In genomic region chr14:31449971-31450610, GRCh38 we compare ENCODE assay signal across 8 cellular contexts. TPM values are rescaled to one million over a fixed set of nuclear protein-coding genes. Genes with fewer than 3 reads are reported as not detected.
DNase-seq lines count a peak whose midpoint lies in the region; TF ChIP-seq lines count a peak whose summit lies in the region.

No MANE protein-coding gene starts in this region.

- H3K79me2 ChIP-seq in SK-N-SH (ENCODE audit: insufficient read depth), result peaks cover 13% of the 10 kb centered on the region

- 0 out of 4 replicates have a peak, but pooled peaks of 1 of the 2 experiments have one; percentile 8 for TF ChIP-seq EP300 in SK-N-SH (IDR thresholded peaks at IDR 0.05; ENCODE audit: borderline replicate concordance in 1 of 2, low read depth in 1 of 2, low read length in 1 of 2)

- in situ Hi-C loops in KBM-7 (cut with MboI; ENCODE audit: low pct_unique_long_range_greater_than_20kb, low sequenced_read_pairs), result no loop called here

- no peaks in the 10 kb centered on the region for H3K9me3 ChIP-seq in SK-N-SH

- H3K27me3 ChIP-seq in SK-N-SH (ENCODE audit: insufficient read depth), result no peaks in the 10 kb centered on the region

- no peak overlapping the region for H2AFZ ChIP-seq in SK-N-SH (ENCODE audit: low read depth)

- H3K4me2 ChIP-seq in SK-N-SH, result no peak overlapping the region

- WGBS in SK-N-SH (ENCODE audit: low lambda C conversion rate), result 15% methylated on average over 2 of the region's 2 CpGs

- POLR2A ChIA-PET in SK-N-SH (lab: Yijun Ruan, JAX), result no interaction called here

- H3K4me3 ChIP-seq in GM12864 (ENCODE audit: low read depth, low read length) (no peak overlapping the region), SK-N-SH (ENCODE audit: low read depth in 2 of 2, low read length in 1 of 2) (no peak overlapping the region), foreskin fibroblast (ENCODE audit: low read depth in 1 of 2, low read length in 2 of 2) (no peak overlapping the region), retinal pigment epithelial cell (ENCODE audit: low read length) (no peak overlapping the region)

- no peaks in the 10 kb centered on the region for H3K9me2 ChIP-seq in SK-N-SH

- peaks cover 38 to 42% of the 10 kb centered on the region in 2 experiments for H3K36me3 ChIP-seq in SK-N-SH (replicated peaks in 1 of 2; ENCODE audit: control insufficient read depth in 1 of 2, insufficient read depth in 2 of 2, low read length in 1 of 2)

- H4K20me1 ChIP-seq in SK-N-SH (ENCODE audit: insufficient read depth), result no peaks in the 10 kb centered on the region

- no peak overlapping the region for H3K9ac ChIP-seq in SK-N-SH

- H3K4me1 ChIP-seq in SK-N-SH (ENCODE audit: control insufficient read depth in 1 of 2, insufficient read depth in 2 of 2, low read depth in 1 of 2, low read length in 1 of 2), result peaks cover 6 to 9% of the 10 kb centered on the region in 2 experiments; a peak in 1 of 4 replicates

- no peaks in the 10 kb centered on the region for H3F3A ChIP-seq in SK-N-SH (replicated peaks; ENCODE audit: insufficient read depth)

- intact Hi-C loops in head of caudate nucleus (cut with DNase I), result no loop called here

- H3K27ac ChIP-seq in 22Rv1 (no peak overlapping the region), SK-N-SH (ENCODE audit: low read depth in 2 of 2, low read length in 1 of 2) (no peak overlapping the region; a peak in 1 of 4 replicates)

- TF ChIP-seq RAD21 in SK-N-SH (IDR thresholded peaks at IDR 0.05; ENCODE audit: low read length), result peak; percentile 82

- no peak for DNase-seq in GM12864 (ENCODE audit: low read depth)
- peak; percentile 51 for DNase-seq in KBM-7
- peak; percentile 65 for DNase-seq in SK-N-SH
- DNase-seq in foreskin fibroblast, result peak; percentile 18 to 58
- no peak for DNase-seq in retinal pigment epithelial cell (ENCODE audit: low read depth)
- DNase-seq in islet precursor cell, result no peak
- DNase-seq in head of caudate nucleus, result no peak

- TF ChIP-seq CTCF in 22Rv1 (IDR thresholded peaks at IDR 0.05) (peak; percentile 81), GM12864 (IDR thresholded peaks at IDR 0.05; ENCODE audit: low read depth, low read length, missing control alignments) (peak; percentile 49), SK-N-SH (IDR thresholded peaks at IDR 0.05) (peak; percentile 77), foreskin fibroblast (IDR thresholded peaks at IDR 0.05; ENCODE audit: low read depth, low read length) (peak; percentile 53), retinal pigment epithelial cell (conservative IDR thresholded peaks at IDR 0.05; ENCODE audit: low read depth, low read length) (peak; percentile 59)

- CTCF ChIA-PET in SK-N-SH (lab: Yijun Ruan, JAX), result interaction anchor here (0.5 to 2.0 kb wide), 22 partner anchors 15 to 1805 kb away, joined by 3 to 12 read pairs (median 4); partner anchors contain the start of genes HEATR5A and HECTD1

TF ChIP-seq in SK-N-SH, 30 proteins besides CTCF, POLR2A, EP300 and RAD21:
- TF ChIP-seq CHD2 (IDR thresholded peaks at IDR 0.05; ENCODE audit: low read length, partially characterized antibody) (peak; percentile 14), SMC3 (IDR thresholded peaks at IDR 0.05; ENCODE audit: low read depth, low read length) (peak; percentile 55), MXI1 (IDR thresholded peaks at IDR 0.05; ENCODE audit: low read depth, low read length) (no peak), GATA2 (CRISPR knock-in tag; IDR thresholded peaks at IDR 0.05) (peak; percentile 59; the same call in 1 of the 2 replicates)

RNA-seq across cellular contexts. Expression of gene DTD2, which starts 7.2 kb away (rescaled TPM):
- 10.5 and 14.7 TPM in 2 replicates for polyA plus RNA-seq in SK-N-SH (2012; rRNA removed)
- polyA plus RNA-seq in SK-N-SH (2012; cell fraction: cytosol; rRNA removed), result 15.3 and 16.6 TPM in 2 replicates
- 5.4 and 5.5 TPM in 2 replicates for polyA plus RNA-seq in SK-N-SH (2012; cell fraction: nucleus; rRNA removed)

RNA-seq across cellular contexts. Expression of gene HEATR5A, which starts 29.7 kb away (rescaled TPM):
- 7.1 and 12.9 TPM in 2 replicates for polyA plus RNA-seq in SK-N-SH (2012; rRNA removed)
- 11.4 and 12.5 TPM in 2 replicates for polyA plus RNA-seq in SK-N-SH (2012; cell fraction: cytosol; rRNA removed)
- 6.2 and 14.7 TPM in 2 replicates for polyA plus RNA-seq in SK-N-SH (2012; cell fraction: nucleus; rRNA removed)

RNA-seq across cellular contexts. Expression of gene GPR33, which starts 37.7 kb away (rescaled TPM):
- not detected in 2 replicates for polyA plus RNA-seq in SK-N-SH (2012; rRNA removed)
- not detected in 2 replicates for polyA plus RNA-seq in SK-N-SH (2012; cell fraction: cytosol; rRNA removed)
- not detected in 2 replicates for polyA plus RNA-seq in SK-N-SH (2012; cell fraction: nucleus; rRNA removed)

Comparison
In these comparisons a context has a peak if more than half of its experiments do, and no peak if none do; other contexts are left out.
1. DNase-seq: peak in KBM-7 (single experiment), SK-N-SH (single experiment) and foreskin fibroblast (2 of 2); none in GM12864 (single experiment), retinal pigment epithelial cell (single experiment), islet precursor cell (single experiment) and head of caudate nucleus (0 of 42).
2. Peak in every context shown above with its lines, with median percentiles within 50 percentile points of each other: CTCF ChIP-seq.